Comparison of ENCODE assay signal across 9 cellular contexts in genomic region chr1:151205381-151205965, GRCh38. TPM values are rescaled to one million over a fixed set of nuclear protein-coding genes. Genes with fewer than 3 reads are reported as not detected.
"Had no signal": no experiment of that assay in that cellular context is flagged by ENCODE, and none has a peak within 500 bp of the region (broad histone marks: within the 10 kb centered on the region; RNA-seq: fewer than 3 reads in every experiment).

No MANE protein-coding gene starts in this region.

RNA-seq across cellular contexts. Expression of gene TMOD4, which starts 29.7 kb away (rescaled TPM):
- total RNA-seq: dermis blood vessel endothelial cell, fibroblast of lung, fibroblast of villous mesenchyme, frontal cortex, hepatocyte, left cardiac atrium, lung microvascular endothelial cell, mesenteric fat pad had no signal
- polyA plus RNA-seq: heart left ventricle had no signal
